Comparison of ENCODE assay signal across 8 cellular contexts in the genomic region with DNA sequence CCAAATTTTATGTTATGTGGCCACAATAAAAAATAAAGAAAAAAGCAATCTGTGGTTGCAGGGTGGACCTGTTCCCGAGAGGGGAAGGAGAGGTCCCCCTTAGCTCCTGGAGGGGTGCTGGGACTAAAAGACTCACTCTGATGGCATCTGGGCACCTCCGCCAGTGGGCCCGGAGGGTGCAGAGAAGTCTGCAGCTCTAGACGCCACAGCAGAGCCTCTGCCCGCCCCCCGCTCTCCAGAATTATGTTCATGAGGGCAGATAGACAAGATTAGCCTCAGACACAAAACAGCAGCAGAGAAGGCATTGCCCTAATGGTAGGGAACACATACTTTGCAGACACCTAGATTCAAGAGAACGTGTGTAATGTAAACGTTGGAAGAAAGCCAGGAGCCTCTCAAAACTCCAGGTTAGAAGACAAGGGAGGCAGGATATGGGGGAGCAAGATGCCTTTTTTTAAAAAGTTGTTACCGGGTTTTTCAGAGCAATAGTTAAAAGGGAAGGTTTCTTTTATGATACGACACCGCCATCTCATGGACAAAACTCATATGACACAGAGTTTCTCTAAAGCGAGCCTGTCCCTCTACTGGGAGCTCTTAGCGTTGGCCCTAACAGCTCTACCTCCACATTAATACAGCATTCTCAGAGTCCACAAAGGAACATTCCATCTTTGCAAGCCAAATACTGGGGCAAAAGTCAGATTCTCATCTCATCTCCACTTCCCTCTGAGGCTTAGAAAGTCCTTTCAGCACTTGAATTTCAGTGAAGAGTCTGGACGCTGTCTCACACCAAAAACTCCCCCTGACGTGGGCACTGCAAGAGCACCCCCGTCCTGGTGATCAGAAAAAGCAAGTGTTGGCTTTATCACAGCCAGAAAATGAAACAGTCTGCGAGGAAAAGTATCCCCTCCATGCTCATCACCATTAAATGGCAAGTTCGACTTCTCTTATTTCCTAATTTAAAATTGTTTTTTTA. TPM values are rescaled to one million over a fixed set of nuclear protein-coding genes. Genes with fewer than 3 reads are reported as not detected.
DNase-seq lines count a peak whose midpoint lies in the region; ATAC-seq and TF ChIP-seq lines count a peak whose summit lies in the region.

No MANE protein-coding gene starts in this region.

- in situ Hi-C loops in gastrocnemius medialis (cut with MboI; ENCODE audit: low sequenced_read_pairs in 4 of 4) = no loop called here

- H3K4me1 ChIP-seq in RWPE2 (ENCODE audit: insufficient read depth, poor library complexity, severe bottlenecking) = no peaks in the 10 kb centered on the region
- no peaks in the 10 kb centered on the region for H3K4me1 ChIP-seq in ascending aorta
- no peaks in the 10 kb centered on the region for H3K4me1 ChIP-seq in right cardiac atrium (ENCODE audit: control insufficient read depth, insufficient read depth, low read length)
- no peaks in the 10 kb centered on the region for H3K4me1 ChIP-seq in gastrocnemius medialis

- intact Hi-C loops in ascending aorta (cut with DNase I) (loop anchor here (2.0 to 5.0 kb wide), 2 partner anchors 639 to 842 kb away; no protein-coding TSS in a partner anchor), right cardiac atrium (cut with DNase I) (no loop called here), gastrocnemius medialis (cut with DNase I; ENCODE audit: low total_unique reads) (loop anchor here (5.0 kb wide), 2 partner anchors 714 to 844 kb away; no protein-coding TSS in a partner anchor)

- TF ChIP-seq CTCF in RWPE2 (IDR thresholded peaks at IDR 0.05; ENCODE audit: poor library complexity, severe bottlenecking) (peak; percentile 77), ascending aorta (IDR thresholded peaks at IDR 0.05) (peak; percentile 57 to 78 (median 69)), gastrocnemius medialis (IDR thresholded peaks at IDR 0.05 in 4 of 5, conservative IDR thresholded peaks at IDR 0.05 in 1 of 5) (peak; percentile 61 to 70 (median 65))

- H3K4me3 ChIP-seq in RWPE2 (ENCODE audit: severe bottlenecking) (no peak overlapping the region), ascending aorta (no peak overlapping the region), right cardiac atrium (ENCODE audit: low read length) (no peak overlapping the region), gastrocnemius medialis (no peak overlapping the region)

- 31% methylated on average over 18 of the region's 18 CpGs for WGBS in right cardiac atrium

- no peaks in the 10 kb centered on the region for H3K27me3 ChIP-seq in RWPE2 (ENCODE audit: insufficient read depth, poor library complexity, severe bottlenecking)
- H3K27me3 ChIP-seq in ascending aorta = no peaks in the 10 kb centered on the region
- H3K27me3 ChIP-seq in right cardiac atrium (ENCODE audit: control insufficient read depth, insufficient read depth) = peaks cover 3% of the 10 kb centered on the region
- H3K27me3 ChIP-seq in gastrocnemius medialis = peaks cover 0 to 18% (median 15%) of the 10 kb centered on the region in 3 donors

- H3K9me3 ChIP-seq in RWPE2 (ENCODE audit: severe bottlenecking) (no peaks in the 10 kb centered on the region), ascending aorta (no peaks in the 10 kb centered on the region), right cardiac atrium (ENCODE audit: control insufficient read depth, low read length) (no peaks in the 10 kb centered on the region), gastrocnemius medialis (no peaks in the 10 kb centered on the region)

- DNase-seq in activated effector memory CD4-positive, alpha-beta T cell treated with anti-CD3 and anti-CD28 coated beads, Interleukin-2, amount 50 U/mL, for 16 hours = peak; percentile 45
- no peak for DNase-seq in activated effector memory CD4-positive, alpha-beta T cell treated with Interleukin-2 at 50 U/mL for 16 hours
- no peak for DNase-seq in RWPE2 (ENCODE audit: low spot score)
- DNase-seq in ascending aorta (ENCODE audit: low spot score in 2 of 2) = no peak
- no peak for DNase-seq in right cardiac atrium
- DNase-seq in gastrocnemius medialis = no peak

- ATAC-seq in RWPE2 (ENCODE audit: low read depth) = peak; percentile 90
- ATAC-seq in right cardiac atrium = peak; percentile 64 to 70
- peak; percentile 65 to 81 for ATAC-seq in gastrocnemius medialis
- no peak for ATAC-seq in HG02642 (IDR thresholded peaks at IDR 0.05; ENCODE audit: poor library complexity, unreplicated experiment)

- no peak for TF ChIP-seq POLR2A in gastrocnemius medialis (IDR thresholded peaks at IDR 0.05)

- no peak for TF ChIP-seq EP300 in Ishikawa (IDR thresholded peaks at IDR 0.05; ENCODE audit: borderline replicate concordance)

- TF ChIP-seq RAD21 in Ishikawa (IDR thresholded peaks at IDR 0.05; ENCODE audit: low read depth) = peak; percentile 73

- H3K36me3 ChIP-seq in RWPE2 (ENCODE audit: low read depth) (no peaks in the 10 kb centered on the region), ascending aorta (no peaks in the 10 kb centered on the region), gastrocnemius medialis (no peaks in the 10 kb centered on the region)

- H3K27ac ChIP-seq in RWPE2 (ENCODE audit: poor library complexity, severe bottlenecking) (no peak overlapping the region), ascending aorta (no peak overlapping the region), right cardiac atrium (ENCODE audit: low read length) (no peak overlapping the region), gastrocnemius medialis (no peak overlapping the region)

TF ChIP-seq in Ishikawa, 13 proteins besides CTCF, POLR2A, EP300 and RAD21:
- TF ChIP-seq CREB1 (IDR thresholded peaks at IDR 0.05; ENCODE audit: low read depth) (no peak), TAF1 (IDR thresholded peaks at IDR 0.05; ENCODE audit: low read depth) (no peak)

RNA-seq across cellular contexts. Expression of a gene that starts 47.2 kb away (rescaled TPM):
- total RNA-seq in ascending aorta = 5.2 TPM
- under 1 TPM in 3 of 4 donors, not detected in 1; 0.31 to 0.78 (median 0.53) TPM for total RNA-seq in right cardiac atrium
- polyA plus RNA-seq in right cardiac atrium = 0.43 TPM
- 1 to 10 TPM in 2 of 4 donors, under 1 TPM in 2; 0.31 to 2.2 (median 1.1) TPM for total RNA-seq in gastrocnemius medialis

Comparison
In these comparisons a context has a peak if more than half of its experiments do, and no peak if none do; other contexts are left out.
1. intact Hi-C loops: an anchor here in ascending aorta (2.0 to 5.0 kb wide) and gastrocnemius medialis (5.0 kb wide); none called in right cardiac atrium.